Comparison of ENCODE assay signal across 11 cellular contexts in genomic region chr2:26696352-26696816, GRCh38. TPM values are rescaled to one million over a fixed set of nuclear protein-coding genes. Genes with fewer than 3 reads are reported as not detected.
DNase-seq lines count a peak whose midpoint lies in the region; ATAC-seq, FAIRE-seq and TF ChIP-seq lines count a peak whose summit lies in the region.
"Had no signal": no experiment of that assay in that cellular context is flagged by ENCODE, and none has a peak within 500 bp of the region (broad histone marks: within the 10 kb centered on the region; RNA-seq: fewer than 3 reads in every experiment).

No MANE protein-coding gene starts in this region.

- no peak overlapping the region for H4K91ac ChIP-seq in mesenchymal stem cell (ENCODE audit: low read length)

- in situ Hi-C loops in Caki2 (cut with HindIII; ENCODE audit: low pct_unique_long_range_greater_than_20kb, low sequenced_read_pairs) (no loop called here), HAP-1 (cut with MboI; ENCODE audit: low sequenced_read_pairs) (no loop called here)

- H3K9me3 ChIP-seq in body of pancreas, result no peaks in the 10 kb centered on the region
- no peaks in the 10 kb centered on the region for H3K9me3 ChIP-seq in mesenchymal stem cell (ENCODE audit: control insufficient read depth, low read length)
- no peaks in the 10 kb centered on the region for H3K9me3 ChIP-seq in HAP-1

- H2BK5ac ChIP-seq in mesenchymal stem cell (ENCODE audit: low read depth, low read length, poor library complexity, severe bottlenecking), result no peak overlapping the region

- H3K36me3 ChIP-seq in body of pancreas (replicated peaks in 1 of 2; ENCODE audit: insufficient read depth in 1 of 2, low read depth in 2 of 2) (no peaks in the 10 kb centered on the region), mesenchymal stem cell (ENCODE audit: control insufficient read depth in 1 of 2, insufficient read depth in 2 of 2, low read depth in 1 of 2, low read length in 2 of 2) (no peaks in the 10 kb centered on the region), HAP-1 (replicated peaks) (no peaks in the 10 kb centered on the region)

- intact Hi-C loops in body of pancreas (cut with DNase I), result no loop called here

- H3K4me1 ChIP-seq in body of pancreas (peaks cover 91% of the 10 kb centered on the region), mesenchymal stem cell (ENCODE audit: control insufficient read depth, insufficient read depth, low read depth, low read length) (peaks cover 13% of the 10 kb centered on the region), HAP-1 (no peaks in the 10 kb centered on the region)

- peak; percentile 60 to 78 (median 67) for TF ChIP-seq POLR2A in body of pancreas (IDR thresholded peaks at IDR 0.05)

- DNase-seq in Caki2 (ENCODE audit: low read depth) (peak; percentile 97), HTR-8/SVneo (ENCODE audit: insufficient read length, low spot score) (peak; percentile 83), body of pancreas (peak; percentile 86 to 96 (median 94)), mesenchymal stem cell (peak; percentile 73), NCI-H526 treated with DMSO at 0.1 percent for 48 hours (lab: John Stamatoyannopoulos, UW) (no peak), RPMI8226 (no peak), HAP-1 (ENCODE audit: low spot score in 2 of 2) (no peak)
- DNase-seq: NCI-H2171 treated with DMSO at 0.1 percent for 48 hours had no signal

- no peak overlapping the region for H2BK120ac ChIP-seq in mesenchymal stem cell (ENCODE audit: low read depth, low read length)

- H3K14ac ChIP-seq in mesenchymal stem cell (ENCODE audit: low read length in 2 of 2), result no peak overlapping the region

- H3K27ac ChIP-seq in body of pancreas (peak overlapping the region; percentile 85 to 90 (median 90)), mesenchymal stem cell (ENCODE audit: low read length, poor library complexity, severe bottlenecking) (no peak overlapping the region)

- H3K27me3 ChIP-seq in body of pancreas, result no peaks in the 10 kb centered on the region
- H3K27me3 ChIP-seq in mesenchymal stem cell (ENCODE audit: control insufficient read depth in 1 of 2, insufficient read depth in 1 of 2, low read length in 2 of 2), result peaks cover 22 to 60% of the 10 kb centered on the region in 2 experiments
- H3K27me3 ChIP-seq in HAP-1 (ENCODE audit: low read depth), result peaks cover 77% of the 10 kb centered on the region

- H3K9ac ChIP-seq in mesenchymal stem cell (ENCODE audit: low read length), result peak overlapping the region; percentile 5

- H3K4me2 ChIP-seq in mesenchymal stem cell (ENCODE audit: low read length, poor library complexity, severe bottlenecking), result no peak overlapping the region

- peak; percentile 80 for ATAC-seq in body of pancreas
- no peak for ATAC-seq in GM21367 (IDR thresholded peaks at IDR 0.05; ENCODE audit: unreplicated experiment)

- no peaks in the 10 kb centered on the region for H3K79me1 ChIP-seq in mesenchymal stem cell (replicated peaks; ENCODE audit: low read length, poor library complexity, severe bottlenecking)

- H2AK5ac ChIP-seq in mesenchymal stem cell (ENCODE audit: low read length, severe bottlenecking), result no peak overlapping the region

- H3K4me3 ChIP-seq in body of pancreas (no peak overlapping the region), mesenchymal stem cell (ENCODE audit: insufficient read depth in 1 of 2, low read depth in 1 of 2, low read length in 2 of 2) (no peak overlapping the region), HAP-1 (no peak overlapping the region)

- no peak overlapping the region for H2AFZ ChIP-seq in mesenchymal stem cell (ENCODE audit: low read depth, low read length)

- no peak overlapping the region for H3K4ac ChIP-seq in mesenchymal stem cell (ENCODE audit: low read depth in 1 of 2, low read length in 2 of 2)

- no peak overlapping the region for H4K8ac ChIP-seq in mesenchymal stem cell (ENCODE audit: low read length)

- no peak overlapping the region for H3K18ac ChIP-seq in mesenchymal stem cell (ENCODE audit: low read depth in 1 of 2, low read length in 2 of 2)

- no peak overlapping the region for H2BK15ac ChIP-seq in mesenchymal stem cell (ENCODE audit: low read depth, poor library complexity, severe bottlenecking)

- no peak for TF ChIP-seq CTCF in body of pancreas (IDR thresholded peaks at IDR 0.05)

- WGBS in body of pancreas, 2 donors, result 21 to 33% methylated on average over 3 of the region's 3 CpGs
- WGBS in mesenchymal stem cell, result 12% methylated on average over 3 of the region's 3 CpGs

- FAIRE-seq in HTR-8/SVneo (lab: Jason Lieb, UNC), result peak; percentile 9

- H2BK12ac ChIP-seq in mesenchymal stem cell (ENCODE audit: low read length in 2 of 2), result no peak overlapping the region

- H3K23ac ChIP-seq in mesenchymal stem cell (ENCODE audit: low read length in 2 of 2), result no peak overlapping the region

RNA-seq across cellular contexts. Expression of gene KCNK3, which starts 3.9 kb away (rescaled TPM):
- total RNA-seq in Caki2 (2014; rRNA removed; shearing (Covaris generic); ENCODE audit: low replicate concordance), result 28.4 and 55.4 TPM in 2 replicates
- total RNA-seq in body of pancreas, result 10 to 100 TPM; 10.5 to 20.5 TPM
- polyA plus RNA-seq in mesenchymal stem cell (2013, experiment 1 of 2), result 0.52 TPM
- polyA plus RNA-seq in mesenchymal stem cell (2013, experiment 2 of 2), result 0.53 TPM
- total RNA-seq: T-helper 2 cell treated with Interferon-gamma antibody and Interleukin-4, amounts not matched to agents 100 ng/mL and 5 ng/mL, for 36 hours had no signal

RNA-seq across cellular contexts. Expression of gene CIB4, which starts 55.2 kb away (rescaled TPM):
- not detected in 2 replicates for total RNA-seq in Caki2 (2014; rRNA removed; shearing (Covaris generic); ENCODE audit: low replicate concordance)
- total RNA-seq in body of pancreas, result not detected
- polyA plus RNA-seq in mesenchymal stem cell (2013, experiment 1 of 2), result 0.08 TPM
- not detected for polyA plus RNA-seq in mesenchymal stem cell (2013, experiment 2 of 2)
- total RNA-seq: fibroblast of villous mesenchyme; T-helper 2 cell treated with Interferon-gamma antibody and Interleukin-4, amounts not matched to agents 100 ng/mL and 5 ng/mL, for 36 hours had no signal

Comparison
In these comparisons a context has a peak if more than half of its experiments do, and no peak if none do; other contexts are left out.
1. DNase-seq: peak in Caki2 (single experiment), HTR-8/SVneo (single experiment), body of pancreas (4 of 4) and mesenchymal stem cell (single experiment); none in NCI-H526 treated with DMSO at 0.1 percent for 48 hours (single experiment), RPMI8226 (single experiment) and HAP-1 (0 of 2).